ENCODE assay signal across 1 cellular context in genomic region chr10:34184901-34185386, GRCh38.
TF ChIP-seq lines count a peak whose summit lies in the region.

No MANE protein-coding gene starts in this region.

TF ChIP-seq in H1, 55 proteins besides CTCF, POLR2A, EP300 and RAD21:
- TF ChIP-seq EGR1 (IDR thresholded peaks at IDR 0.05; ENCODE audit: borderline replicate concordance, low read depth, low read length) (no peak), SP2 (IDR thresholded peaks at IDR 0.05; ENCODE audit: low read length) (no peak), GTF2F1 (IDR thresholded peaks at IDR 0.05; ENCODE audit: borderline replicate concordance, low read depth, low read length) (no peak), SIX5 (IDR thresholded peaks at IDR 0.05; ENCODE audit: low read depth, low read length) (no peak), SP4 (IDR thresholded peaks at IDR 0.05; ENCODE audit: low read length) (no peak), CHD7 (IDR thresholded peaks at IDR 0.05; ENCODE audit: insufficient replicate concordance, low read length) (no peak), RBBP5 (IDR thresholded peaks at IDR 0.05; ENCODE audit: borderline replicate concordance, low read depth, low read length) (no peak), TAF1 (IDR thresholded peaks at IDR 0.05; ENCODE audit: low read depth, low read length) (no peak), HDAC2 (IDR thresholded peaks at IDR 0.05; ENCODE audit: borderline replicate concordance in 1 of 2, low read depth in 2 of 2, low read length in 2 of 2) (no peak)
- TF ChIP-seq, protein P1, sequence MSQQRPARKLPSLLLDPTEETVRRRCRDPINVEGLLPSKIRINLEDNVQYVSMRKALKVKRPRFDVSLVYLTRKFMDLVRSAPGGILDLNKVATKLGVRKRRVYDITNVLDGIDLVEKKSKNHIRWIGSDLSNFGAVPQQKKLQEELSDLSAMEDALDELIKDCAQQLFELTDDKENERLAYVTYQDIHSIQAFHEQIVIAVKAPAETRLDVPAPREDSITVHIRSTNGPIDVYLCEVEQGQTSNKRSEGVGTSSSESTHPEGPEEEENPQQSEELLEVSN (IDR thresholded peaks at IDR 0.05) = no peak
